In the genomic region with DNA sequence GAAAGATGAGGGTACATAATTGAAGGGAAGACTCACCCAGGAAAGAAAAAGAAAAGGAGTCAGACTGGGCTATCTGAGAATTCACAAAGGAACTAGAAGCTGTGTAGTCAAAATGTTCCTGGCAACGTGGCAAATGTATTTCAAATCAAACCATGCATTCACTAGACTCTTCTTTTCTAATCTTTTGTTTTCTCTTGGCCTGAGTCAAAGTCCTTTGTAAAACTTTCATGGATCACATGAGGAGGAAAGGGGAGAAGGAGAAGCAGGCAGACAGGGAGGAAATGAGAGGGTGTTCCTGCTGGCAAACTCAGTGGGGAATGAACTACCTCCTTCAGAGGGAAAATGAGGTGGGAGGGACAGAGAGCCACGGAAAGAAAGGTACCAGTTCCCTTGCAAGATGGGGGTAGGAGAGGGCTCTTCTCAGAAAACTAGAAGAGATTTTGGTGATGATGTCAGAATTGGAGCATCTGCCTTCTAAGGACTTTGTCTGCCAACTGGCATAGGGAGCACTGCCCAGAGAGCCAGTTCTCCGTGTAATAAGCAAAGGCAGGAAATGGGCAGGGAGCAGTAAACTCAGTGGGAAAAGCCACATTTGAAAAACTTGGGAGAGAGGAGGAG, we compare ENCODE assay signal across 15 cellular contexts. TPM values are rescaled to one million over a fixed set of nuclear protein-coding genes. Genes with fewer than 3 reads are reported as not detected.
DNase-seq lines count a peak whose midpoint lies in the region; FAIRE-seq and TF ChIP-seq lines count a peak whose summit lies in the region.
"Had no signal": no experiment of that assay in that cellular context is flagged by ENCODE, and none has a peak within 500 bp of the region (broad histone marks: within the 10 kb centered on the region; RNA-seq: fewer than 3 reads in every experiment).

No MANE protein-coding gene starts in this region.

- FAIRE-seq in D721Med (lab: Jason Lieb, UNC), result no peak
- FAIRE-seq: GM12892 had no signal

- no peak overlapping the region for H3K4me3 ChIP-seq in cardiac fibroblast (replicated peaks in 1 of 2; ENCODE audit: low read depth in 2 of 2, low read length in 2 of 2)
- H3K4me3 ChIP-seq: upper lobe of right lung had no signal

- H3K36me3 Mint-ChIP-seq in HFFc6 (ENCODE audit: low read depth), result peaks cover 44% of the 10 kb centered on the region

- H3K4me3 Mint-ChIP-seq in HFFc6, result peak overlapping the region; percentile 74

- DNase-seq in AG08395 (ENCODE audit: low spot score), result peak; percentile 19
- DNase-seq in HFFc6, result no peak
- peak; percentile 44 to 51 for DNase-seq in cardiac fibroblast (ENCODE audit: low read depth in 2 of 2)
- peak; percentile 16 for DNase-seq in iPS-NIHi7 (ENCODE audit: extremely low spot score)
- DNase-seq in GM10266 (ENCODE audit: extremely low spot score), result no peak
- DNase-seq in HuH-7.5 (ENCODE audit: low spot score), result no peak
- DNase-seq in SHP77 (lab: John Stamatoyannopoulos, UW), result no peak
- no peak for DNase-seq in D721Med (ENCODE audit: insufficient read length, low spot score)
- DNase-seq: activated naive CD4-positive, alpha-beta T cell treated with Interleukin-2 at 50 U/mL for 16 hours; BE2C; central memory CD4-positive, alpha-beta T cell; Kasumi-1; NCI-H2029; upper lobe of right lung had no signal

- peaks cover 88% of the 10 kb centered on the region for H3K4me1 Mint-ChIP-seq in HFFc6 (ENCODE audit: low read depth)

- H3K27ac Mint-ChIP-seq in HFFc6, result peak overlapping the region; percentile 98

- TF ChIP-seq CTCF in HFFc6 (IDR thresholded peaks at IDR 0.05), result no peak
- TF ChIP-seq CTCF in cardiac fibroblast (IDR thresholded peaks at IDR 0.05; ENCODE audit: low read depth, low read length), result no peak
- TF ChIP-seq CTCF in GM10266 (IDR thresholded peaks at IDR 0.05; ENCODE audit: control insufficient read depth, insufficient read depth, low read depth, missing control alignments), result no peak
- no peak for TF ChIP-seq CTCF in D721Med (IDR thresholded peaks at IDR 0.05; ENCODE audit: insufficient read depth, missing control alignments)

- H3K27me3 Mint-ChIP-seq in HFFc6 (ENCODE audit: insufficient read depth), result no peaks in the 10 kb centered on the region; the same call in 1 of the 2 replicates

- H3K9me3 Mint-ChIP-seq in HFFc6, result no peaks in the 10 kb centered on the region; the same call in 1 of the 2 replicates

RNA-seq across cellular contexts. Expression of a gene that starts 51.4 kb away (rescaled TPM):
- 10 to 100 TPM; 71.5 to 96.9 (median 92.2) TPM for total RNA-seq in HFFc6 (2021; fragmentation: NEBNext Ultra II Directional; extraction: Animal tissue kit (Norgen Biotek cat#: 25700))

Comparison
In these comparisons a context has a peak if more than half of its experiments do, and no peak if none do; other contexts are left out.
1. DNase-seq: peak in AG08395 (single experiment), cardiac fibroblast (2 of 2) and iPS-NIHi7 (single experiment); none in HFFc6 (single experiment), GM10266 (single experiment), HuH-7.5 (single experiment), SHP77 (0 of 2) and D721Med (single experiment).